1 cellular context compared by ENCODE assay signal in the genomic region with DNA sequence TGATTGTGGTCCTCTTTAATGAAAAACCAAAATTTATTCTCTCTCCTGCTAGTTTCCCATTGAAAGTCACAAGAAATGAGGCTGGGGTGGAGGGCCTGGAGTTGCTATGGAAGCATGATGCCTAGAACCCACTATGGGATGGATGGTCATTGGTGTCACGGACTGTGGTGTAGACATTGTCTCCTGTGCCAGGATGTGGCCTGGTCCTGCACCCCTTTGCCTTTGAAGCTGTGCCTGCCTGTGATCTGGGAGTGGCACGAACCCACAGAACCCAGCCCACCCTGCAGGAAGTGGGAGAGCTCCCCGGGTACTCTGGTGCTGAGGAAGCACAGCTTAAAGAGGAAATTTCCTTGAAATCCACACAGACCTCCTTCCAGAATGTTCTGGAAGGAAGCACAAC.
TF ChIP-seq lines count a peak whose summit lies in the region.

No MANE protein-coding gene starts in this region.

TF ChIP-seq in SK-N-SH treated with all-trans-retinoic acid at 6 μM for 48 hours, 23 proteins besides CTCF, POLR2A, EP300 and RAD21:
- no peak for TF ChIP-seq ISL1 (CRISPR knock-in tag; IDR thresholded peaks at IDR 0.05)
